ENCODE assay signal across 8 cellular contexts in the genomic region with DNA sequence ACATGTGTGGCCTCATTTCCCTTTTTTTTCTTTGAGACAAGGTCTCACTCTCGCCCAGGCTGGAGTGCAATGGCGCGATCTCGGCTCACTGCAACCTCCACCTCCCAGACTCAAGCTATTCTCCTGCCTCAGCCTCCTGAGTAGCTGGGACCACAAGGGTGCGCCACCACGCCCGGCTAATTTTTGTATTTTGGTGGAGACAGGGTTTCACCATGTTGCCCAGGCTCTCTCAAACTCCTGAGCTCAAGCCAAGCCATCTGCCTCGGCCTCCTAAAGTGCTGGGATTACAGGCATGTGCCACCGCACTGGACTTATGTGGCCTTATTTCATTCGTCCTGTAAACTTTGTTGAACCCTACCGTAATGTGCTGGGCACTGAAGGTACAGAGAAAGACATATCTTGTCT. TPM values are rescaled to one million over a fixed set of nuclear protein-coding genes. Genes with fewer than 3 reads are reported as not detected.
A peak's percentile ranks its signal among the peaks of the same experiment; 100 is the strongest.
DNase-seq lines count a peak whose midpoint lies in the region; ATAC-seq lines count a peak whose summit lies in the region.

No MANE protein-coding gene starts in this region.

- no peak for ATAC-seq in left ventricle myocardium superior
- ATAC-seq in GM21529 (IDR thresholded peaks at IDR 0.05; ENCODE audit: unreplicated experiment) = no peak

- DNase-seq in NCI-H2227 (lab: John Stamatoyannopoulos, UW; ENCODE audit: unreplicated experiment) (peak; percentile 49), NCI-H2227 treated with DMSO at 0.1 percent for 48 hours (lab: John Stamatoyannopoulos, UW) (no peak), NOMO-1 treated with DMSO at 0.1 percent for 48 hours (lab: John Stamatoyannopoulos, UW; ENCODE audit: unreplicated experiment) (peak; percentile 24), left ventricle myocardium superior (peak; percentile 44), retina (no peak)
- peak; percentile 76 for DNase-seq in activated effector memory CD4-positive, alpha-beta T cell treated with anti-CD3 and anti-CD28 coated beads, Interleukin-2, amount 50 U/mL, for 16 hours
- DNase-seq in stimulated activated CD4-positive, alpha-beta T cell treated with anti-CD3 and anti-CD28 coated beads, Interleukin-15, amount 100 ng/mL, for 24 hours = peak; percentile 61

- intact Hi-C loops in left ventricle myocardium superior (cut with micrococcal nuclease) = no loop called here

RNA-seq across cellular contexts. Expression of a gene that starts 0.6 kb away (rescaled TPM):
- 9.3 TPM for total RNA-seq in left ventricle myocardium superior

Comparison
In these comparisons a context has a peak if more than half of its experiments do, and no peak if none do; other contexts are left out.
1. DNase-seq: peak in NCI-H2227 (single experiment), NOMO-1 treated with DMSO at 0.1 percent for 48 hours (single experiment), activated effector memory CD4-positive, alpha-beta T cell treated with anti-CD3 and anti-CD28 coated beads, Interleukin-2, amount 50 U/mL, for 16 hours (single experiment), left ventricle myocardium superior (single experiment) and stimulated activated CD4-positive, alpha-beta T cell treated with anti-CD3 and anti-CD28 coated beads, Interleukin-15, amount 100 ng/mL, for 24 hours (single experiment); none in NCI-H2227 treated with DMSO at 0.1 percent for 48 hours (single experiment) and retina (single experiment).